In genomic region chr7:131189488-131189887, GRCh38 we compare ENCODE assay signal across 13 cellular contexts.
DNase-seq lines count a peak whose midpoint lies in the region; ATAC-seq and TF ChIP-seq lines count a peak whose summit lies in the region.
"Had no signal": no experiment of that assay in that cellular context is flagged by ENCODE, and none has a peak within 500 bp of the region (broad histone marks: within the 10 kb centered on the region; RNA-seq: fewer than 3 reads in every experiment).

No MANE protein-coding gene starts in this region.

- H3K4me1 Mint-ChIP-seq in activated CD4-positive, alpha-beta T cell treated with anti-CD3 and anti-CD28 coated beads for 36 hours, result peaks cover 46% of the 10 kb centered on the region
- peaks cover 42% of the 10 kb centered on the region for H3K4me1 Mint-ChIP-seq in activated naive CD8-positive, alpha-beta T cell treated with anti-CD3 and anti-CD28 coated beads for 36 hours
- H3K4me1 Mint-ChIP-seq in osteocyte (ENCODE audit: unreplicated experiment), result peaks cover 41% of the 10 kb centered on the region

- no peaks in the 10 kb centered on the region for H3K27me3 Mint-ChIP-seq in activated CD4-positive, alpha-beta T cell treated with anti-CD3 and anti-CD28 coated beads for 36 hours
- H3K27me3 Mint-ChIP-seq in activated naive CD8-positive, alpha-beta T cell treated with anti-CD3 and anti-CD28 coated beads for 36 hours, result no peaks in the 10 kb centered on the region
- no peaks in the 10 kb centered on the region for H3K27me3 Mint-ChIP-seq in osteocyte (ENCODE audit: unreplicated experiment)

- in situ Hi-C loops in GM13977 (cut with MboI; ENCODE audit: low pct_unique_long_range_greater_than_20kb, low sequenced_read_pairs, unreplicated experiment), result no loop called here

- peaks cover 18% of the 10 kb centered on the region for H3K4me1 ChIP-seq in HUES64 (ENCODE audit: insufficient read depth, low read length)

- no peaks in the 10 kb centered on the region; the same call in 1 of the 2 replicates for H3K9me3 ChIP-seq in HUES64 (ENCODE audit: insufficient read depth, low read depth, low read length)

- peaks cover 5% of the 10 kb centered on the region for H3K9me3 Mint-ChIP-seq in activated CD4-positive, alpha-beta T cell treated with anti-CD3 and anti-CD28 coated beads for 36 hours (ENCODE audit: low read depth)
- H3K9me3 Mint-ChIP-seq in activated naive CD8-positive, alpha-beta T cell treated with anti-CD3 and anti-CD28 coated beads for 36 hours, result peaks cover 5% of the 10 kb centered on the region
- H3K9me3 Mint-ChIP-seq in osteocyte (ENCODE audit: unreplicated experiment), result peaks cover 4% of the 10 kb centered on the region

- DNase-seq in activated CD4-positive, alpha-beta T cell treated with anti-CD3 and anti-CD28 coated beads for 36 hours, result peak; percentile 22
- DNase-seq in activated CD4-positive, alpha-beta T cell treated with anti-CD3 and anti-CD28 coated beads for 4 hours, result no peak
- peak; percentile 18 for DNase-seq in activated naive CD8-positive, alpha-beta T cell treated with anti-CD3 and anti-CD28 coated beads for 36 hours
- DNase-seq in osteocyte (ENCODE audit: extremely low spot score, unreplicated experiment) (no peak), NCI-H2107 treated with DMSO at 0.1 percent for 48 hours (lab: John Stamatoyannopoulos, UW; ENCODE audit: unreplicated experiment) (no peak), GM13977 (ENCODE audit: low spot score) (no peak)
- DNase-seq: amniotic stem cell, Calu3, NCI-H1436 treated with DMSO at 0.1 percent for 48 hours, NCI-H446 had no signal

- POLR2A ChIA-PET in activated CD4-positive, alpha-beta T cell treated with anti-CD3 and anti-CD28 coated beads for 36 hours (lab: Charles Lee), result interaction anchor here (0.6 to 2.4 kb wide), 6 partner anchors 34 to 311 kb away, joined by 3 to 7 read pairs (median 4); no protein-coding TSS in a partner anchor

- H3K27ac ChIP-seq in HUES64 (ENCODE audit: low read depth, low read length), result peak overlapping the region; percentile 25; the same call in 1 of the 2 replicates

- 87% methylated on average over 2 of the region's 5 CpGs for WGBS in HUES64

- ATAC-seq in activated CD4-positive, alpha-beta T cell treated with anti-CD3 and anti-CD28 coated beads for 36 hours, result peak; percentile 16
- ATAC-seq in HG03196 (IDR thresholded peaks at IDR 0.05; ENCODE audit: unreplicated experiment), result no peak
- ATAC-seq: left lobe of liver had no signal

- H3K36me3 Mint-ChIP-seq in activated CD4-positive, alpha-beta T cell treated with anti-CD3 and anti-CD28 coated beads for 36 hours (ENCODE audit: low read depth), result peaks cover 7% of the 10 kb centered on the region
- peaks cover 5% of the 10 kb centered on the region for H3K36me3 Mint-ChIP-seq in activated naive CD8-positive, alpha-beta T cell treated with anti-CD3 and anti-CD28 coated beads for 36 hours
- no peaks in the 10 kb centered on the region for H3K36me3 Mint-ChIP-seq in osteocyte (ENCODE audit: unreplicated experiment)

- H3K4me3 Mint-ChIP-seq in activated CD4-positive, alpha-beta T cell treated with anti-CD3 and anti-CD28 coated beads for 36 hours, result peak overlapping the region; percentile 1
- H3K4me3 Mint-ChIP-seq in activated naive CD8-positive, alpha-beta T cell treated with anti-CD3 and anti-CD28 coated beads for 36 hours, result peak overlapping the region; percentile 25
- no peak overlapping the region for H3K4me3 Mint-ChIP-seq in osteocyte (ENCODE audit: unreplicated experiment)

- no peak overlapping the region for H3K9ac ChIP-seq in HUES64 (ENCODE audit: low read depth, low read length)

- no peaks in the 10 kb centered on the region for H3K27me3 ChIP-seq in HUES64 (ENCODE audit: insufficient read depth, low read length)

- no peaks in the 10 kb centered on the region for H3K36me3 ChIP-seq in HUES64 (ENCODE audit: insufficient read depth, low read length)

- TF ChIP-seq CTCF in osteocyte (IDR thresholded peaks at IDR 0.05) (no peak), GM13977 (IDR thresholded peaks at IDR 0.05; ENCODE audit: extremely low read depth, insufficient read depth, missing control alignments) (no peak)

- intact Hi-C loops in activated CD4-positive, alpha-beta T cell treated with anti-CD3 and anti-CD28 coated beads for 36 hours (cut with DNase I, micrococcal nuclease), result loop anchor here (1.0 to 10.0 kb wide), 8 partner anchors 122 to 545 kb away; partner anchors contain the start of gene MKLN1 (in 2 of the 2)

- CTCF ChIA-PET in activated CD4-positive, alpha-beta T cell treated with anti-CD3 and anti-CD28 coated beads for 36 hours (lab: Charles Lee), result interaction anchor here (0.6 to 2.3 kb wide), 4 partner anchors 41 to 292 kb away, joined by 3 to 7 read pairs (median 4); no protein-coding TSS in a partner anchor

- peak overlapping the region; percentile 96 for H3K27ac Mint-ChIP-seq in activated CD4-positive, alpha-beta T cell treated with anti-CD3 and anti-CD28 coated beads for 36 hours
- H3K27ac Mint-ChIP-seq in activated naive CD8-positive, alpha-beta T cell treated with anti-CD3 and anti-CD28 coated beads for 36 hours, result peak overlapping the region; percentile 93
- H3K27ac Mint-ChIP-seq in osteocyte (ENCODE audit: unreplicated experiment), result peak overlapping the region; percentile 95

- H3K4me3 ChIP-seq in HUES64 (ENCODE audit: low read length), result no peak overlapping the region

Comparison
In these comparisons a context has a peak if more than half of its experiments do, and no peak if none do; other contexts are left out.
1. DNase-seq: peak in activated CD4-positive, alpha-beta T cell treated with anti-CD3 and anti-CD28 coated beads for 36 hours (single experiment) and activated naive CD8-positive, alpha-beta T cell treated with anti-CD3 and anti-CD28 coated beads for 36 hours (single experiment); none in activated CD4-positive, alpha-beta T cell treated with anti-CD3 and anti-CD28 coated beads for 4 hours (0 of 2), osteocyte (single experiment), NCI-H2107 treated with DMSO at 0.1 percent for 48 hours (single experiment) and GM13977 (single experiment).
2. Peak in every context shown above with its lines, with median percentiles within 50 percentile points of each other: H3K27ac Mint-ChIP-seq.